36 cellular contexts compared by ENCODE assay signal in genomic region chr13:112209731-112210130, GRCh38.
"Had no signal": no experiment of that assay in that cellular context is flagged by ENCODE, and none has a peak within 500 bp of the region (broad histone marks: within the 10 kb centered on the region; RNA-seq: fewer than 3 reads in every experiment).

No MANE protein-coding gene starts in this region.

- H3K9me3 ChIP-seq: adrenal gland, ascending aorta had no signal

- H3K4me3 Mint-ChIP-seq: activated B cell treated with CpG ODN at 0.5 μM for 24 hours; activated CD4-positive, alpha-beta memory T cell treated with anti-CD3 and anti-CD28 coated beads for 36 hours; activated CD4-positive, alpha-beta T cell treated with anti-CD3 and anti-CD28 coated beads, Interleukin-2, amount 10 ng/mL, durations not matched to agents 24 days and 14 days; activated CD8-positive, alpha-beta T cell treated with anti-CD3 and anti-CD28 coated beads for 36 hours; activated naive CD4-positive, alpha-beta T cell treated with anti-CD3 and anti-CD28 coated beads for 36 hours; activated naive CD8-positive, alpha-beta T cell treated with anti-CD3 and anti-CD28 coated beads for 36 hours; activated T-cell treated with anti-CD3 and anti-CD28 coated beads, Interleukin-2, amount 50 U/mL, for 4 hours; activated T-cell treated with anti-CD3 and anti-CD28 coated beads, Interleukin-2, amount 50 U/mL, for 72 hours; activated T-helper 1 cell treated with anti-CD3 and anti-CD28 coated beads, Interleukin-12 subunit alpha, Interleukin-12 subunit beta, Interleukin-2, Interleukin-4 antibody, amounts not matched to agents 30 ng/mL and 10 ng/mL and 1 ng/mL, durations not matched to agents 14 hours and 24 hours and 36 hours; activated T-helper 17 cell treated with anti-CD3 and anti-CD28 coated beads, Interleukin-2, amount 50 U/mL, for 72 hours; brain; central memory CD8-positive, alpha-beta T cell; T-cell; T-helper 17 cell; T-helper 2 cell treated with Interferon-gamma antibody and Interleukin-4, amounts not matched to agents 5 μg/mL and 100 μg/mL, for 36 hours had no signal

- H3K36me3 Mint-ChIP-seq: activated CD4-positive, alpha-beta memory T cell treated with anti-CD3 and anti-CD28 coated beads for 36 hours; activated naive CD8-positive, alpha-beta T cell treated with anti-CD3 and anti-CD28 coated beads for 36 hours; brain; T-cell had no signal

- H3K36me3 ChIP-seq: adrenal gland, ascending aorta, cardiac muscle cell had no signal

- H3K4me3 ChIP-seq: adrenal gland, ascending aorta, cardiac muscle cell had no signal

- H3K9me3 Mint-ChIP-seq: activated CD4-positive, alpha-beta memory T cell treated with anti-CD3 and anti-CD28 coated beads for 36 hours; activated CD4-positive, alpha-beta T cell treated with anti-CD3 and anti-CD28 coated beads, Interleukin-2, amount 10 ng/mL, durations not matched to agents 24 days and 14 days; activated CD8-positive, alpha-beta T cell treated with anti-CD3 and anti-CD28 coated beads for 36 hours; activated naive CD4-positive, alpha-beta T cell treated with anti-CD3 and anti-CD28 coated beads for 36 hours; activated naive CD4-positive, alpha-beta T cell treated with anti-CD3 and anti-CD28 coated beads, Interleukin-2, amount 50 U/mL, for 72 hours; activated naive CD8-positive, alpha-beta T cell treated with anti-CD3 and anti-CD28 coated beads for 36 hours; activated T-cell treated with anti-CD3 and anti-CD28 coated beads, Interleukin-2, amount 50 U/mL, for 4 hours; activated T-cell treated with anti-CD3 and anti-CD28 coated beads, Interleukin-2, amount 50 U/mL, for 72 hours; activated T-helper 1 cell treated with anti-CD3 and anti-CD28 coated beads, Interleukin-12 subunit alpha, Interleukin-12 subunit beta, Interleukin-2, Interleukin-4 antibody, amounts not matched to agents 30 ng/mL and 10 ng/mL and 1 ng/mL, durations not matched to agents 14 hours and 24 hours and 36 hours; activated T-helper 17 cell treated with anti-CD3 and anti-CD28 coated beads, Interleukin-2, amount 50 U/mL, for 72 hours; central memory CD8-positive, alpha-beta T cell; T-cell; T-helper 2 cell treated with Interferon-gamma antibody and Interleukin-4, amounts not matched to agents 5 μg/mL and 100 μg/mL, for 36 hours had no signal

- H3K27ac Mint-ChIP-seq: activated B cell treated with CpG ODN at 0.5 μM for 24 hours; activated CD4-positive, alpha-beta memory T cell treated with anti-CD3 and anti-CD28 coated beads for 36 hours; activated CD4-positive, alpha-beta T cell treated with anti-CD3 and anti-CD28 coated beads, Interleukin-2, amount 10 ng/mL, durations not matched to agents 24 days and 14 days; activated CD8-positive, alpha-beta T cell treated with anti-CD3 and anti-CD28 coated beads for 36 hours; activated naive CD4-positive, alpha-beta T cell treated with anti-CD3 and anti-CD28 coated beads for 36 hours; activated naive CD4-positive, alpha-beta T cell treated with anti-CD3 and anti-CD28 coated beads, Interleukin-2, amount 50 U/mL, for 72 hours; activated naive CD8-positive, alpha-beta T cell treated with anti-CD3 and anti-CD28 coated beads for 36 hours; activated T-cell treated with anti-CD3 and anti-CD28 coated beads, Interleukin-2, amount 50 U/mL, for 72 hours; activated T-helper 1 cell treated with anti-CD3 and anti-CD28 coated beads, Interleukin-12 subunit alpha, Interleukin-12 subunit beta, Interleukin-2, Interleukin-4 antibody, amounts not matched to agents 30 ng/mL and 10 ng/mL and 1 ng/mL, durations not matched to agents 14 hours and 24 hours and 36 hours; activated T-helper 17 cell treated with anti-CD3 and anti-CD28 coated beads, Interleukin-2, amount 50 U/mL, for 72 hours; T-cell; T-helper 17 cell; T-helper 2 cell treated with Interferon-gamma antibody and Interleukin-4, amounts not matched to agents 5 μg/mL and 100 μg/mL, for 36 hours had no signal

- H3K4me1 ChIP-seq: adrenal gland, ascending aorta had no signal

- H3K27ac ChIP-seq: adrenal gland, ascending aorta, cardiac muscle cell, VCaP had no signal

- DNase-seq: activated B cell treated with CpG ODN at 0.5 μM for 24 hours; activated CD4-positive, alpha-beta memory T cell treated with anti-CD3 and anti-CD28 coated beads for 36 hours; activated CD4-positive, alpha-beta T cell treated with anti-CD3 and anti-CD28 coated beads for 4 hours; activated CD4-positive, alpha-beta T cell treated with anti-CD3 and anti-CD28 coated beads, Interleukin-2, amount 10 ng/mL, durations not matched to agents 24 days and 14 days; activated CD4-positive, alpha-beta T cell treated with anti-CD3 and anti-CD28 coated beads, Interleukin-2, amount 50 U/mL, for 1 hour; activated CD4-positive, alpha-beta T cell treated with anti-CD3 and anti-CD28 coated beads, Interleukin-2, amount 50 U/mL, for 4 hours; activated CD4-positive, CD25-positive, alpha-beta regulatory T cell treated with anti-CD3 and anti-CD28 coated beads, Interleukin-2, amount 50 U/mL, for 72 hours; activated CD8-positive, alpha-beta memory T cell treated with anti-CD3 and anti-CD28 coated beads, Interleukin-2, amount 50 U/mL, for 4 hours; activated CD8-positive, alpha-beta T cell treated with anti-CD3 and anti-CD28 coated beads for 36 hours; activated effector memory CD4-positive, alpha-beta T cell treated with anti-CD3 and anti-CD28 coated beads, Interleukin-2, amount 50 U/mL, for 16 hours; activated gamma-delta T cell treated with Interleukin-2 at 50 U/mL for 16 hours; activated naive CD4-positive, alpha-beta T cell; activated naive CD4-positive, alpha-beta T cell treated with anti-CD3 and anti-CD28 coated beads for 36 hours; activated naive CD4-positive, alpha-beta T cell treated with anti-CD3 and anti-CD28 coated beads, Interleukin-2, amount 50 U/mL, for 16 hours; activated naive CD8-positive, alpha-beta T cell treated with anti-CD3 and anti-CD28 coated beads for 36 hours; activated T-cell treated with anti-CD3 and anti-CD28 coated beads for 4 hours; activated T-cell treated with anti-CD3 and anti-CD28 coated beads, Interleukin-2, amount 50 U/mL, for 1 hour; activated T-cell treated with anti-CD3 and anti-CD28 coated beads, Interleukin-2, amount 50 U/mL, for 4 hours; activated T-cell treated with anti-CD3 and anti-CD28 coated beads, Interleukin-2, amount 50 U/mL, for 72 hours; amniotic stem cell; anterior cingulate cortex; caudate nucleus; cerebellar nuclear complex; T-cell; T-helper 17 cell; T-helper 9 cell had no signal

- ATAC-seq: activated CD8-positive, alpha-beta T cell treated with anti-CD3 and anti-CD28 coated beads for 36 hours; activated naive CD4-positive, alpha-beta T cell treated with anti-CD3 and anti-CD28 coated beads, Interleukin-2, amount 50 U/mL, for 72 hours; activated T-cell treated with anti-CD3 and anti-CD28 coated beads, Interleukin-2, amount 50 U/mL, for 4 hours; activated T-cell treated with anti-CD3 and anti-CD28 coated beads, Interleukin-2, amount 50 U/mL, for 72 hours; activated T-helper 17 cell treated with anti-CD3 and anti-CD28 coated beads, Interleukin-2, amount 50 U/mL, for 72 hours; T-cell; T-helper 17 cell had no signal

- H3K4me1 Mint-ChIP-seq: activated B cell treated with CpG ODN at 0.5 μM for 24 hours; activated T-helper 17 cell treated with anti-CD3 and anti-CD28 coated beads, Interleukin-2, amount 50 U/mL, for 72 hours; central memory CD8-positive, alpha-beta T cell had no signal
